ENCODE assay signal across 8 cellular contexts in genomic region chrX:15674899-15675489, GRCh38. TPM values are rescaled to one million over a fixed set of nuclear protein-coding genes. Genes with fewer than 3 reads are reported as not detected.
DNase-seq lines count a peak whose midpoint lies in the region; ATAC-seq and TF ChIP-seq lines count a peak whose summit lies in the region.

No MANE protein-coding gene starts in this region.

- TF ChIP-seq CTCF in AG10803 (conservative IDR thresholded peaks at IDR 0.05; ENCODE audit: low read length): no peak
- no peak for TF ChIP-seq CTCF in kidney epithelial cell (IDR thresholded peaks at IDR 0.05; ENCODE audit: insufficient read depth, low read length, poor library complexity, severe bottlenecking)

- peak; percentile 84 for ATAC-seq in GM19035 (IDR thresholded peaks at IDR 0.05; ENCODE audit: unreplicated experiment)
- peak; percentile 80 for ATAC-seq in HG03280 (IDR thresholded peaks at IDR 0.05; ENCODE audit: unreplicated experiment)

- peak; percentile 89 for DNase-seq in AG10803 (ENCODE audit: low read depth)
- peak; percentile 93 for DNase-seq in NCI-H345 (lab: John Stamatoyannopoulos, UW)
- DNase-seq in activated CD4-positive, CD25-positive, alpha-beta regulatory T cell treated with anti-CD3 and anti-CD28 coated beads, Interleukin-2, amount 50 U/mL, for 16 hours (ENCODE audit: low read depth, low spot score): peak; percentile 73
- peak; percentile 82 for DNase-seq in cerebellum (ENCODE audit: low spot score)
- DNase-seq in kidney epithelial cell (ENCODE audit: low read depth): peak; percentile 65
- DNase-seq in stimulated activated CD4-positive, alpha-beta T cell treated with anti-CD3 and anti-CD28 coated beads, Interleukin-15, amount 100 ng/mL, for 24 hours: peak; percentile 90

- H3K4me3 ChIP-seq in AG10803 (ENCODE audit: low read length): peak overlapping the region; percentile 89
- peak overlapping the region; percentile 66 for H3K4me3 ChIP-seq in kidney epithelial cell (ENCODE audit: low read depth, low read length)

- no peaks in the 10 kb centered on the region for H3K36me3 ChIP-seq in kidney epithelial cell (ENCODE audit: control insufficient read depth, insufficient read depth, low read length)

- no peaks in the 10 kb centered on the region for H3K27me3 ChIP-seq in kidney epithelial cell (ENCODE audit: control insufficient read depth, insufficient read depth, low read length)

RNA-seq across cellular contexts. Expression of gene CLTRN, which starts 10.4 kb away (rescaled TPM):
- 0.18 TPM for total RNA-seq in cerebellum
- 0.50 and 2.0 TPM in 2 replicates for total RNA-seq in kidney epithelial cell

Comparison
In these comparisons a context has a peak if more than half of its experiments do, and no peak if none do; other contexts are left out.
1. Peak in every context shown above with its lines: DNase-seq, ATAC-seq and H3K4me3 ChIP-seq.